9 cellular contexts compared by ENCODE assay signal in the genomic region with DNA sequence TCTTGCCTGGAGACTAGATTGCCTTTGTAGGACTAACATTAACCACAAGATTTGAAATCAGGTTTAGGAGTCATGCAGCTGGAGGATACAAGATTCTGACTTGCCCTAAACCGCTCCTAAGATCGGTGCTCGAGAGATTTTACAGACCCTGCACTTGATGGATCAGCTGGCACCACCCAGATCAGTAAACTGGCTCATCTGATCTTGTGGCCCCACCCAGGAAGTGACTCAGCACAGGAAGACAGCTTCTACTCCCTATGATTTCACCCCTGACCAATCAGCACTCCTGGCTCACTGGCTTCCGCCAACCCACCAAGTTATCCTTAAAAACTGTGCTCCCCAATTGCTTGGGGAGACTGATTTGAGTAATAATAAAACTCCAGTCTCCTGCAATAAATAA. TPM values are rescaled to one million over a fixed set of nuclear protein-coding genes. Genes with fewer than 3 reads are reported as not detected.
DNase-seq lines count a peak whose midpoint lies in the region; ATAC-seq, FAIRE-seq and TF ChIP-seq lines count a peak whose summit lies in the region.
"Had no signal": no experiment of that assay in that cellular context is flagged by ENCODE, and none has a peak within 500 bp of the region (broad histone marks: within the 10 kb centered on the region; RNA-seq: fewer than 3 reads in every experiment).

No MANE protein-coding gene starts in this region.

- 91 to 100% methylated on average over 4 of the region's 4 CpGs for WGBS in body of pancreas, 2 donors

- H3K27ac ChIP-seq in body of pancreas = peak overlapping the region in 2 of 4 donors; percentile 85 to 89

- peak overlapping the region; percentile 56 for H3K27ac Mint-ChIP-seq in activated naive CD8-positive, alpha-beta T cell treated with anti-CD3 and anti-CD28 coated beads, Interleukin-2, amount 50 U/mL, for 24 hours

- no peaks in the 10 kb centered on the region for H3K27me3 Mint-ChIP-seq in activated naive CD8-positive, alpha-beta T cell treated with anti-CD3 and anti-CD28 coated beads, Interleukin-2, amount 50 U/mL, for 24 hours

- no peak for TF ChIP-seq POLR2A in body of pancreas (IDR thresholded peaks at IDR 0.05)

- peaks cover 11% of the 10 kb centered on the region for H3K4me1 ChIP-seq in body of pancreas

- DNase-seq in DMS153 (lab: John Stamatoyannopoulos, UW) (peak; percentile 45), DMS153 treated with DMSO at 0.1 percent for 48 hours (lab: John Stamatoyannopoulos, UW; ENCODE audit: unreplicated experiment) (no peak), NCI-H226 (peak; percentile 12), body of pancreas (no peak), D721Med (ENCODE audit: insufficient read length, low spot score) (no peak)
- DNase-seq in activated naive CD8-positive, alpha-beta T cell treated with anti-CD3 and anti-CD28 coated beads, Interleukin-2, amount 50 U/mL, for 24 hours = peak; percentile 46
- peak; percentile 36 to 37 for DNase-seq in stimulated activated CD4-positive, alpha-beta T cell treated with anti-CD3 and anti-CD28 coated beads, Interleukin-2, amount 100 ng/mL, for 24 hours

- no peak for ATAC-seq in activated naive CD8-positive, alpha-beta T cell treated with anti-CD3 and anti-CD28 coated beads, Interleukin-2, amount 50 U/mL, for 24 hours
- no peak for ATAC-seq in HG03378 (IDR thresholded peaks at IDR 0.05; ENCODE audit: unreplicated experiment)
- no peak for ATAC-seq in body of pancreas

- H3K9me3 ChIP-seq in body of pancreas = no peaks in the 10 kb centered on the region

- no peak overlapping the region for H3K4me3 ChIP-seq in body of pancreas

- intact Hi-C loops in body of pancreas (cut with DNase I) = loop anchor here (10.0 kb wide), 1 partner anchor 345 kb away; no protein-coding TSS in a partner anchor

- FAIRE-seq in D721Med (lab: Jason Lieb, UNC) = no peak
- FAIRE-seq: A204.1 had no signal

- peaks cover 17% of the 10 kb centered on the region for H3K36me3 Mint-ChIP-seq in activated naive CD8-positive, alpha-beta T cell treated with anti-CD3 and anti-CD28 coated beads, Interleukin-2, amount 50 U/mL, for 24 hours (ENCODE audit: low read depth)

- H3K36me3 ChIP-seq in body of pancreas (replicated peaks in 1 of 2; ENCODE audit: insufficient read depth in 1 of 2, low read depth in 2 of 2) = no peaks in the 10 kb centered on the region

- H3K27me3 ChIP-seq in body of pancreas = no peaks in the 10 kb centered on the region

- peaks cover 15% of the 10 kb centered on the region for H3K4me1 Mint-ChIP-seq in activated naive CD8-positive, alpha-beta T cell treated with anti-CD3 and anti-CD28 coated beads, Interleukin-2, amount 50 U/mL, for 24 hours

- TF ChIP-seq CTCF in body of pancreas (IDR thresholded peaks at IDR 0.05) = no peak
- no peak for TF ChIP-seq CTCF in D721Med (IDR thresholded peaks at IDR 0.05; ENCODE audit: insufficient read depth, missing control alignments)

- H3K9me3 Mint-ChIP-seq in activated naive CD8-positive, alpha-beta T cell treated with anti-CD3 and anti-CD28 coated beads, Interleukin-2, amount 50 U/mL, for 24 hours = peaks cover 14% of the 10 kb centered on the region

- peak overlapping the region; percentile 26 for H3K4me3 Mint-ChIP-seq in activated naive CD8-positive, alpha-beta T cell treated with anti-CD3 and anti-CD28 coated beads, Interleukin-2, amount 50 U/mL, for 24 hours

RNA-seq across cellular contexts. Expression of gene CATSPERE, which starts 0.9 kb away (rescaled TPM):
- total RNA-seq in body of pancreas = 1 to 10 TPM in 1 of 2 donors, under 1 TPM in 1; 0.26 to 2.3 TPM

RNA-seq across cellular contexts. Expression of gene ADSS2, which starts 8.5 kb away (rescaled TPM):
- total RNA-seq in body of pancreas = 10 to 100 TPM in 1 of 2 donors, 1 to 10 TPM in 1; 9.9 to 23.1 TPM

Comparison
In these comparisons a context has a peak if more than half of its experiments do, and no peak if none do; other contexts are left out.
1. DNase-seq: peak in DMS153 (single experiment), NCI-H226 (single experiment), activated naive CD8-positive, alpha-beta T cell treated with anti-CD3 and anti-CD28 coated beads, Interleukin-2, amount 50 U/mL, for 24 hours (single experiment) and stimulated activated CD4-positive, alpha-beta T cell treated with anti-CD3 and anti-CD28 coated beads, Interleukin-2, amount 100 ng/mL, for 24 hours (2 of 2); none in DMS153 treated with DMSO at 0.1 percent for 48 hours (single experiment), body of pancreas (0 of 4) and D721Med (single experiment).